In genomic region chr1:222370911-222371717, GRCh38 we compare ENCODE assay signal across 17 cellular contexts.
DNase-seq lines count a peak whose midpoint lies in the region; ATAC-seq, FAIRE-seq and TF ChIP-seq lines count a peak whose summit lies in the region.
"Had no signal": no experiment of that assay in that cellular context is flagged by ENCODE, and none has a peak within 500 bp of the region (broad histone marks: within the 10 kb centered on the region; RNA-seq: fewer than 3 reads in every experiment).

No MANE protein-coding gene starts in this region.

- H3K4me1 ChIP-seq in A549: 0 out of 3 replicates have a peak, but pooled peaks cover 6% of the 10 kb centered on the region

- CTCF ChIA-PET in A549 (lab: Yijun Ruan, JAX): interaction anchor here (1.2 kb wide), 1 partner anchor 918 kb away, joined by 4 read pairs; no protein-coding TSS in a partner anchor
- CTCF ChIA-PET in activated CD4-positive, alpha-beta memory T cell treated with anti-CD3 and anti-CD28 coated beads for 36 hours (lab: Charles Lee): interaction anchor here (1.1 kb wide), 1 partner anchor 85 kb away, joined by 3 read pairs; no protein-coding TSS in a partner anchor

- no peaks in the 10 kb centered on the region for H3K36me3 Mint-ChIP-seq in activated CD4-positive, alpha-beta memory T cell treated with anti-CD3 and anti-CD28 coated beads for 36 hours
- H3K36me3 Mint-ChIP-seq: type B pancreatic cell had no signal

- TF ChIP-seq RAD21 in A549 (conservative IDR thresholded peaks at IDR 0.05 in 1 of 2, IDR thresholded peaks at IDR 0.05 in 1 of 2): no peak

- no peak for TF ChIP-seq CTCF in A549 (IDR thresholded peaks at IDR 0.05)
- TF ChIP-seq CTCF in astrocyte of the cerebellum (IDR thresholded peaks at IDR 0.05; ENCODE audit: low read depth, low read length, missing control alignments): no peak

- H3K27ac ChIP-seq in A549: peak overlapping the region in 1 of 2 experiments; percentile 52; a peak in 3 of 6 replicates

- no peak overlapping the region for H3K27ac Mint-ChIP-seq in activated CD4-positive, alpha-beta memory T cell treated with anti-CD3 and anti-CD28 coated beads for 36 hours
- H3K27ac Mint-ChIP-seq: T-helper 2 cell treated with Interferon-gamma antibody and Interleukin-4, amounts not matched to agents 5 μg/mL and 100 μg/mL, for 36 hours; type B pancreatic cell had no signal

- in situ Hi-C loops in astrocyte of the cerebellum (cut with HindIII; ENCODE audit: low sequenced_read_pairs): no loop called here

- FAIRE-seq in A549 (lab: Jason Lieb, UNC): no peak
- FAIRE-seq: A204.1, GM12878 had no signal

- peaks cover 4% of the 10 kb centered on the region for H3K4me1 Mint-ChIP-seq in activated CD4-positive, alpha-beta memory T cell treated with anti-CD3 and anti-CD28 coated beads for 36 hours (ENCODE audit: low read depth)

- TF ChIP-seq POLR2A in A549 (IDR thresholded peaks at IDR 0.05; ENCODE audit: low read length): no peak

- 31% methylated on average over 7 of the region's 7 CpGs for WGBS in A549 (ENCODE audit: missing lambda C conversion rate)

- DNase-seq in A549 (ENCODE audit: low read depth in 1 of 2, low spot score in 1 of 2): peak in 1 of 2 experiments; percentile 4
- DNase-seq in HS-5 (ENCODE audit: low read depth): peak; percentile 88
- DNase-seq in astrocyte of the cerebellum (ENCODE audit: low read depth): peak; percentile 95
- DNase-seq in glomerular visceral epithelial cell (ENCODE audit: extremely low spot score): peak; percentile 88
- DNase-seq in stimulated activated CD4-positive, alpha-beta T cell treated with anti-CD3 and anti-CD28 coated beads, Interleukin-4, amount 100 ng/mL, for 24 hours: no peak
- no peak for DNase-seq in activated CD4-positive, alpha-beta memory T cell treated with anti-CD3 and anti-CD28 coated beads for 36 hours
- no peak for DNase-seq in left lobe of liver (ENCODE audit: low spot score)
- DNase-seq: activated CD4-positive, alpha-beta T cell treated with anti-CD3 and anti-CD28 coated beads, Interleukin-2, amount 50 U/mL, for 48 hours; activated effector memory CD4-positive, alpha-beta T cell treated with Interleukin-2 at 50 U/mL for 16 hours; DMS 273 treated with DMSO at 0.1 percent for 48 hours; NCI-H510A had no signal

- H3K4me3 ChIP-seq in A549 (no peak overlapping the region), astrocyte of the cerebellum (ENCODE audit: low read depth, low read length) (no peak overlapping the region)
- H3K4me3 ChIP-seq: GM12878 had no signal

- H3K9me3 Mint-ChIP-seq in activated CD4-positive, alpha-beta memory T cell treated with anti-CD3 and anti-CD28 coated beads for 36 hours: no peaks in the 10 kb centered on the region
- H3K9me3 Mint-ChIP-seq: T-helper 2 cell treated with Interferon-gamma antibody and Interleukin-4, amounts not matched to agents 5 μg/mL and 100 μg/mL, for 36 hours; type B pancreatic cell had no signal

- H3K27me3 Mint-ChIP-seq in activated CD4-positive, alpha-beta memory T cell treated with anti-CD3 and anti-CD28 coated beads for 36 hours: no peaks in the 10 kb centered on the region

- intact Hi-C loops in activated CD4-positive, alpha-beta memory T cell treated with anti-CD3 and anti-CD28 coated beads for 36 hours (cut with micrococcal nuclease): no loop called here

- H3K4me3 Mint-ChIP-seq in activated CD4-positive, alpha-beta memory T cell treated with anti-CD3 and anti-CD28 coated beads for 36 hours: no peak overlapping the region
- H3K4me3 Mint-ChIP-seq: neural crest cell; T-helper 2 cell treated with Interferon-gamma antibody and Interleukin-4, amounts not matched to agents 5 μg/mL and 100 μg/mL, for 36 hours; type B pancreatic cell had no signal

- POLR2A ChIA-PET in A549 (lab: Yijun Ruan, JAX): no interaction called here
- POLR2A ChIA-PET in activated CD4-positive, alpha-beta memory T cell treated with anti-CD3 and anti-CD28 coated beads for 36 hours (lab: Charles Lee): no interaction called here

- 0 out of 3 replicates have a peak overlapping the region, but pooled peaks have one; percentile 32 for H3K4me2 ChIP-seq in A549

- H3K9me3 ChIP-seq in A549: no peaks in the 10 kb centered on the region

- peak; percentile 51 to 77; a peak in 5 of 6 replicates for ATAC-seq in A549
- no peak for ATAC-seq in GM21526 (IDR thresholded peaks at IDR 0.05; ENCODE audit: low FRiP score, unreplicated experiment)
- ATAC-seq in left lobe of liver: no peak
- ATAC-seq: GM12878 had no signal

- TF ChIP-seq EP300 in A549 (IDR thresholded peaks at IDR 0.05): peak in 1 of 2 experiments; percentile 31; a peak in 1 of 5 replicates

TF ChIP-seq in A549, 52 proteins besides CTCF, POLR2A, EP300 and RAD21:
- TF ChIP-seq ATOH8 (CRISPR knock-in tag; IDR thresholded peaks at IDR 0.05; ENCODE audit: low read depth) (no peak), TFCP2L1 (CRISPR knock-in tag; IDR thresholded peaks at IDR 0.05) (no peak), USF2 (IDR thresholded peaks at IDR 0.05) (no peak), NFE2L2 (conservative IDR thresholded peaks at IDR 0.05; ENCODE audit: low read length) (no peak), RARB (CRISPR knock-in tag; IDR thresholded peaks at IDR 0.05) (no peak), RCOR1 (IDR thresholded peaks at IDR 0.05; ENCODE audit: low read depth, low read length) (no peak), CHD2 (IDR thresholded peaks at IDR 0.05; ENCODE audit: low read length, partially characterized antibody) (no peak), HES2 (IDR thresholded peaks at IDR 0.05) (no peak), ZNF302 (CRISPR knock-in tag; IDR thresholded peaks at IDR 0.05) (no peak)

Comparison
In these comparisons a context has a peak if more than half of its experiments do, and no peak if none do; other contexts are left out.
1. ATAC-seq: peak in A549 (2 of 2); none in GM21526 (single experiment) and left lobe of liver (single experiment).
2. DNase-seq: peak in HS-5 (single experiment), astrocyte of the cerebellum (single experiment) and glomerular visceral epithelial cell (single experiment); none in stimulated activated CD4-positive, alpha-beta T cell treated with anti-CD3 and anti-CD28 coated beads, Interleukin-4, amount 100 ng/mL, for 24 hours (single experiment), activated CD4-positive, alpha-beta memory T cell treated with anti-CD3 and anti-CD28 coated beads for 36 hours (single experiment) and left lobe of liver (single experiment).